ENCODE assay signal across 1 cellular context in genomic region chr4:31045724-31046318, GRCh38.
TF ChIP-seq lines count a peak whose summit lies in the region.

No MANE protein-coding gene starts in this region.

TF ChIP-seq in H1, 55 proteins besides CTCF, POLR2A, EP300 and RAD21:
- TF ChIP-seq SP4 (IDR thresholded peaks at IDR 0.05; ENCODE audit: low read length) (no peak), CHD2 (IDR thresholded peaks at IDR 0.05; ENCODE audit: low read length) (no peak)
